1 cellular context compared by ENCODE assay signal in the genomic region with DNA sequence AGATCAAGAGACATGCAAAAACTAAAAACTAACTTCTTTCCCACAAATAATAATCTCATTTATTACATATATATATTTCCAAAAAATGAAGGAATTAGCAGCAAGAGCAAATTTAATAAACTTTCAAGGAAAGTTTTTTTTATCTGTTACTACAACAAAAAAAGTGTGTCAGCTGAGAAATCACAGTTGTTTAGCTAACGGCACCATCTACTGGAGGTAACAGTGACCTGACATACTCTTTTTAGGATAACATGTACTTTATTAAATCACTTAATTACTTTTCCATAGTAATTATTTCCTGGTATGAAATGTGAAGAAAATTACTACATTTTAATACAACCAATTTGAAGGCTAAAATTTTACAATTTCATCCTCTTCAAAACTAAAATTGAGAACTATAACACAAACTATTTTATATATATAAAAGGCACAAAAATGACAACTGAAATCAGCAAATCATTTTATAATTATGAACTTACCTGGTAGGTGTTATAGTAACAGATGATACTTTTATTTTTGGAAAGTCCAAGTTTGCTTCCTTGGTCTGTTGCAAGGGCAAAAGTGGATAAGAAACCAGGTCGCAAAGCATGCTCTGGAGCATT.
TF ChIP-seq lines count a peak whose summit lies in the region.

No MANE protein-coding gene starts in this region.

TF ChIP-seq in A549, 52 proteins besides CTCF, POLR2A, EP300 and RAD21 (continued from another document):
- no peak for TF ChIP-seq BCL3 (IDR thresholded peaks at IDR 0.05)
- TF ChIP-seq RCOR1 (IDR thresholded peaks at IDR 0.05; ENCODE audit: low read depth, low read length): no peak
- peak; percentile 42; the same call in 2 of the 3 replicates for TF ChIP-seq SMC3 (IDR thresholded peaks at IDR 0.05)
- no peak for TF ChIP-seq FOXS1 (CRISPR knock-in tag; IDR thresholded peaks at IDR 0.05)
